12 cellular contexts compared by ENCODE assay signal in genomic region chr2:200677721-200678532, GRCh38.
DNase-seq lines count a peak whose midpoint lies in the region; ATAC-seq lines count a peak whose summit lies in the region.
"Had no signal": no experiment of that assay in that cellular context is flagged by ENCODE, and none has a peak within 500 bp of the region (broad histone marks: within the 10 kb centered on the region; RNA-seq: fewer than 3 reads in every experiment).

No MANE protein-coding gene starts in this region.

- H3K14ac ChIP-seq in mesenchymal stem cell (ENCODE audit: low read length in 2 of 2), result no peak overlapping the region

- no peak overlapping the region for H3K27ac ChIP-seq in mesenchymal stem cell (ENCODE audit: low read length, poor library complexity, severe bottlenecking)

- peak; percentile 73 for ATAC-seq in Right ventricle myocardium inferior
- ATAC-seq: Panc1 had no signal

- DNase-seq in Right ventricle myocardium inferior (ENCODE audit: missing footprints), result peak; percentile 75
- DNase-seq in cardiac septum (ENCODE audit: low spot score), result no peak
- DNase-seq in fibroblast of gingiva (ENCODE audit: low read depth), result peak; percentile 92
- no peak for DNase-seq in mesenchymal stem cell
- DNase-seq in NCI-H524 treated with DMSO at 0.1 percent for 48 hours (lab: John Stamatoyannopoulos, UW), result no peak
- DNase-seq in NCI-H1105 treated with DMSO at 0.1 percent for 48 hours (lab: John Stamatoyannopoulos, UW), result no peak
- no peak for DNase-seq in amygdala (lab: John Stamatoyannopoulos, UW)
- DNase-seq in GM19240 (ENCODE audit: insufficient read length, low spot score), result no peak
- DNase-seq: ACHN, foreskin melanocyte had no signal

- no peaks in the 10 kb centered on the region for H3K79me1 ChIP-seq in mesenchymal stem cell (replicated peaks; ENCODE audit: low read length, poor library complexity, severe bottlenecking)

- H4K91ac ChIP-seq in mesenchymal stem cell (ENCODE audit: low read length), result no peak overlapping the region

- H3K18ac ChIP-seq in mesenchymal stem cell (ENCODE audit: low read depth in 1 of 2, low read length in 2 of 2), result no peak overlapping the region

- no peak overlapping the region for H3K4me2 ChIP-seq in mesenchymal stem cell (ENCODE audit: low read length, poor library complexity, severe bottlenecking)

- intact Hi-C loops in Right ventricle myocardium inferior (cut with DNase I), result no loop called here
- intact Hi-C loops in cardiac septum (cut with DNase I), result no loop called here

- no peaks in the 10 kb centered on the region for H3K9me3 ChIP-seq in mesenchymal stem cell (ENCODE audit: control insufficient read depth, low read length)

- H3K4me1 ChIP-seq in mesenchymal stem cell (ENCODE audit: control insufficient read depth, insufficient read depth, low read depth, low read length), result no peaks in the 10 kb centered on the region

- 81% methylated on average over 10 of the region's 11 CpGs for WGBS in mesenchymal stem cell

- H3K9ac ChIP-seq in mesenchymal stem cell (ENCODE audit: low read length), result peak overlapping the region; percentile 27

- H2BK5ac ChIP-seq in mesenchymal stem cell (ENCODE audit: low read depth, low read length, poor library complexity, severe bottlenecking), result no peak overlapping the region

- H2BK15ac ChIP-seq in mesenchymal stem cell (ENCODE audit: low read depth, poor library complexity, severe bottlenecking), result no peak overlapping the region

- H2BK12ac ChIP-seq in mesenchymal stem cell (ENCODE audit: low read length in 2 of 2), result no peak overlapping the region

- H2BK120ac ChIP-seq in mesenchymal stem cell (ENCODE audit: low read depth, low read length), result no peak overlapping the region

- H4K8ac ChIP-seq in mesenchymal stem cell (ENCODE audit: low read length), result no peak overlapping the region

- H2AK5ac ChIP-seq in mesenchymal stem cell (ENCODE audit: low read length, severe bottlenecking), result no peak overlapping the region

- H3K36me3 ChIP-seq in mesenchymal stem cell (ENCODE audit: control insufficient read depth in 1 of 2, insufficient read depth in 2 of 2, low read depth in 1 of 2, low read length in 2 of 2), result peaks cover 0 to 15% of the 10 kb centered on the region in 2 experiments

- no peak overlapping the region for H3K4ac ChIP-seq in mesenchymal stem cell (ENCODE audit: low read depth in 1 of 2, low read length in 2 of 2)

- H2AFZ ChIP-seq in mesenchymal stem cell (ENCODE audit: low read depth, low read length), result no peak overlapping the region

- H3K23ac ChIP-seq in mesenchymal stem cell (ENCODE audit: low read length in 2 of 2), result no peak overlapping the region

- no peak overlapping the region for H3K4me3 ChIP-seq in mesenchymal stem cell (ENCODE audit: insufficient read depth in 1 of 2, low read depth in 1 of 2, low read length in 2 of 2)
- H3K4me3 ChIP-seq: skin epidermis had no signal

- H3K27me3 ChIP-seq in mesenchymal stem cell (ENCODE audit: control insufficient read depth in 1 of 2, insufficient read depth in 1 of 2, low read length in 2 of 2), result no peaks in the 10 kb centered on the region

Comparison
In these comparisons a context has a peak if more than half of its experiments do, and no peak if none do; other contexts are left out.
1. DNase-seq: peak in Right ventricle myocardium inferior (single experiment) and fibroblast of gingiva (single experiment); none in cardiac septum (single experiment), mesenchymal stem cell (single experiment), NCI-H524 treated with DMSO at 0.1 percent for 48 hours (single experiment), NCI-H1105 treated with DMSO at 0.1 percent for 48 hours (single experiment), amygdala (0 of 56) and GM19240 (single experiment).